26 cellular contexts compared by ENCODE assay signal in the genomic region with DNA sequence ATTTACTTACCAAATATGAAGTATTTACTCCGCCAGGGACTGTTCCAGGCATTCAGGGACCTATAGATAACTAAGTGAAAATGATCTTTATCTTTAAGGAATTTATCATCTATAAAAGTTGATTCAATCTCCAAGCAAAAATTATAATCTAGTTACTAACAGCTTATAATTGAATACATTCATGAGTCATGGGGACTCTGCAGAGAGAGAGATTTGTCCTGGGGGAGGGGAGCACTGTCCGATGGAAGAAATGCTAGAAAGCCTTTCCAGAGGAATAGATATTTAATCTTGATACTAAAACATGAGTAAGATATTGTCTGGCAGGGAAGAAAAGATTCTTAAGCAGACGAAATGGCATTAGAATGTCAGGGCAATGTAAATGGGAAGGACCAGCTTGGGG.
DNase-seq lines count a peak whose midpoint lies in the region; ATAC-seq, FAIRE-seq and TF ChIP-seq lines count a peak whose summit lies in the region.
"Had no signal": no experiment of that assay in that cellular context is flagged by ENCODE, and none has a peak within 500 bp of the region (broad histone marks: within the 10 kb centered on the region; RNA-seq: fewer than 3 reads in every experiment).

No MANE protein-coding gene starts in this region.

- 83% methylated on average over 3 of the region's 3 CpGs for WGBS in esophagus muscularis mucosa
- 83 to 92% methylated on average over 3 of the region's 3 CpGs for WGBS in pancreas, 2 donors

- H3K9ac ChIP-seq in PC-3 (ENCODE audit: low read length), result no peak overlapping the region
- H3K9ac ChIP-seq: BLaER1 had no signal

- H3K4me1 ChIP-seq in PC-3 (ENCODE audit: insufficient read depth, low read length) (peaks cover 51% of the 10 kb centered on the region), esophagus muscularis mucosa (peaks cover 0 to 15% (median 6%) of the 10 kb centered on the region in 4 donors), neutrophil (ENCODE audit: control insufficient read depth in 1 of 2, insufficient read depth in 1 of 2, low read depth in 1 of 2, low read length in 1 of 2) (peaks cover 54 to 63% of the 10 kb centered on the region in 2 experiments), pancreas (no peaks in the 10 kb centered on the region)

- POLR2A ChIA-PET in PC-3 (lab: Charles Lee; ENCODE audit: unreplicated experiment), result no interaction called here
- POLR2A ChIA-PET in HEK293T (lab: Yijun Ruan, JAX), result no interaction called here

- no peak for TF ChIP-seq POLR2A in esophagus muscularis mucosa (IDR thresholded peaks at IDR 0.05; ENCODE audit: low read depth)

- H4K20me1 ChIP-seq in PC-3 (ENCODE audit: low read length), result no peaks in the 10 kb centered on the region
- H4K20me1 ChIP-seq: BLaER1 had no signal

- peak overlapping the region; percentile 45; the same call in 1 of the 2 replicates for H3K4me2 ChIP-seq in PC-3 (ENCODE audit: low read length)
- H3K4me2 ChIP-seq: BLaER1 had no signal

- intact Hi-C loops in PC-3 (cut with micrococcal nuclease) (no loop called here), esophagus muscularis mucosa (cut with DNase I) (no loop called here), pancreas (cut with DNase I) (no loop called here)

- no TSS peak for BruUV-seq in PC-3 (replicated peaks; lab: Mats Ljungman, UMichigan)

- H3K9me2 ChIP-seq in PC-3 (replicated peaks; ENCODE audit: low read length), result no peaks in the 10 kb centered on the region

- TF ChIP-seq CTCF in PC-3 (conservative IDR thresholded peaks at IDR 0.05; ENCODE audit: low read depth, low read length), result no peak
- TF ChIP-seq CTCF in esophagus muscularis mucosa (IDR thresholded peaks at IDR 0.05), result no peak
- no peak for TF ChIP-seq CTCF in neutrophil (IDR thresholded peaks at IDR 0.05)
- TF ChIP-seq CTCF in pancreas (IDR thresholded peaks at IDR 0.05), result no peak

- H3F3A ChIP-seq in PC-3 (ENCODE audit: low read length, unreplicated experiment), result no peaks in the 10 kb centered on the region

- no peak for TF ChIP-seq EP300 in esophagus muscularis mucosa (IDR thresholded peaks at IDR 0.05)

- H3K9me3 ChIP-seq in PC-3 (ENCODE audit: low read length) (no peaks in the 10 kb centered on the region), esophagus muscularis mucosa (no peaks in the 10 kb centered on the region), neutrophil (no peaks in the 10 kb centered on the region), pancreas (no peaks in the 10 kb centered on the region)
- H3K9me3 ChIP-seq: BLaER1 had no signal

- no peaks in the 10 kb centered on the region for H3K36me3 ChIP-seq in PC-3 (ENCODE audit: low read depth, low read length)
- H3K36me3 ChIP-seq in esophagus muscularis mucosa, result no peaks in the 10 kb centered on the region
- H3K36me3 ChIP-seq in neutrophil, result no peaks in the 10 kb centered on the region
- no peaks in the 10 kb centered on the region for H3K36me3 ChIP-seq in pancreas
- H3K36me3 ChIP-seq: BLaER1 had no signal

- no peak overlapping the region for H2AFZ ChIP-seq in PC-3 (ENCODE audit: low read length)

- H3K27ac ChIP-seq in PC-3 (ENCODE audit: low read length), result peak overlapping the region; percentile 66
- no peak overlapping the region for H3K27ac ChIP-seq in esophagus muscularis mucosa (replicated peaks in 1 of 4)
- H3K27ac ChIP-seq in neutrophil, result peak overlapping the region; percentile 41
- H3K27ac ChIP-seq in pancreas, result no peak overlapping the region
- H3K27ac ChIP-seq: BLaER1, RWPE1 had no signal

- H3K27me3 ChIP-seq in PC-3 (ENCODE audit: low read length) (no peaks in the 10 kb centered on the region), esophagus muscularis mucosa (no peaks in the 10 kb centered on the region), neutrophil (no peaks in the 10 kb centered on the region), pancreas (no peaks in the 10 kb centered on the region)
- H3K27me3 ChIP-seq: BLaER1 had no signal

- CTCF ChIA-PET in PC-3 (lab: Charles Lee) (no interaction called here), HEK293T (lab: Yijun Ruan, JAX) (interaction anchor here (0.9 kb wide), 1 partner anchor 9 kb away, joined by 3 read pairs; no protein-coding TSS in a partner anchor)

- H3K4me3 ChIP-seq in PC-3 (ENCODE audit: low read length), result no peak overlapping the region
- no peak overlapping the region for H3K4me3 ChIP-seq in esophagus muscularis mucosa
- no peak overlapping the region for H3K4me3 ChIP-seq in neutrophil (ENCODE audit: low read depth in 1 of 2, low read length in 1 of 2)
- H3K4me3 ChIP-seq in pancreas, result no peak overlapping the region
- H3K4me3 ChIP-seq: BLaER1 had no signal

- no peak for FAIRE-seq in pancreas (lab: Jason Lieb, UNC)
- FAIRE-seq: A204.1, D721Med, H1 had no signal

- peak; percentile 80 for ATAC-seq in PC-3
- ATAC-seq in pancreas, result no peak
- ATAC-seq in GM19397 (IDR thresholded peaks at IDR 0.05; ENCODE audit: unreplicated experiment), result no peak
- ATAC-seq: Panc1 had no signal

- DNase-seq in ELR (ENCODE audit: low read depth) (peak; percentile 34), PC-3 (peak; percentile 61), esophagus muscularis mucosa (ENCODE audit: extremely low spot score) (peak; percentile 19), HEK293T (ENCODE audit: extremely low spot score) (no peak), DMS53 treated with DMSO at 0.1 percent for 48 hours (lab: John Stamatoyannopoulos, UW; ENCODE audit: unreplicated experiment) (no peak), pancreas (no peak)
- DNase-seq: CD4-positive, alpha-beta T cell; GF-D8; Karpas-422; NCI-H1092 treated with DMSO at 0.1 percent for 48 hours; NCI-H1436 treated with DMSO at 0.1 percent for 48 hours; NCI-H187 treated with DMSO at 0.1 percent for 48 hours; NCI-H2107; NCI-H446 treated with DMSO at 0.1 percent for 48 hours; NCI-H526; NCI-H82; NK-92 treated with Interleukin-12 subunit alpha and Interleukin-12 subunit beta, amount 100 ng/mL, for 24 hours; SHP77 had no signal

- no peaks in the 10 kb centered on the region for H3K79me2 ChIP-seq in PC-3 (ENCODE audit: low read length)

TF ChIP-seq in HEK293T, 16 proteins besides CTCF, POLR2A, EP300 and RAD21:
- TF ChIP-seq ZNF384 (IDR thresholded peaks at IDR 0.05) (no peak), HDGF (IDR thresholded peaks at IDR 0.05; ENCODE audit: borderline replicate concordance) (no peak), NFRKB (IDR thresholded peaks at IDR 0.05) (no peak), LEF1 (IDR thresholded peaks at IDR 0.05; ENCODE audit: borderline replicate concordance) (no peak), FOXK2 (IDR thresholded peaks at IDR 0.05) (no peak), ARNT (IDR thresholded peaks at IDR 0.05) (no peak), BHLHE40 (IDR thresholded peaks at IDR 0.05; ENCODE audit: borderline replicate concordance) (no peak), FOXA1 (IDR thresholded peaks at IDR 0.05) (no peak), ELF4 (IDR thresholded peaks at IDR 0.05) (no peak)

Comparison
In these comparisons a context has a peak if more than half of its experiments do, and no peak if none do; other contexts are left out.
1. DNase-seq: peak in ELR (single experiment), PC-3 (single experiment) and esophagus muscularis mucosa (single experiment); none in HEK293T (single experiment), DMS53 treated with DMSO at 0.1 percent for 48 hours (single experiment) and pancreas (0 of 6).
2. H3K27ac ChIP-seq: peak in PC-3 (single experiment) and neutrophil (single experiment); none in esophagus muscularis mucosa (0 of 4) and pancreas (0 of 4).